Comparison of ENCODE assay signal across 36 cellular contexts in genomic region chr11:127133061-127133460, GRCh38.
"Had no signal": no experiment of that assay in that cellular context is flagged by ENCODE, and none has a peak within 500 bp of the region (broad histone marks: within the 10 kb centered on the region; RNA-seq: fewer than 3 reads in every experiment).

No MANE protein-coding gene starts in this region.

- H3K27ac ChIP-seq: brain microvascular endothelial cell, coronary artery, dorsolateral prefrontal cortex, gastroesophageal sphincter, hepatocyte, pancreas, psoas muscle, sigmoid colon, uterus, WERI-Rb-1 had no signal

- H3K9me3 Mint-ChIP-seq: activated CD4-positive, alpha-beta memory T cell treated with anti-CD3 and anti-CD28 coated beads for 36 hours; activated CD4-positive, alpha-beta T cell treated with anti-CD3 and anti-CD28 coated beads, Interleukin-2, amount 10 ng/mL, durations not matched to agents 24 days and 14 days; activated naive CD4-positive, alpha-beta T cell treated with anti-CD3 and anti-CD28 coated beads, Interleukin-2, amount 10 ng/mL, durations not matched to agents 7 days and 5 days; activated T-helper 1 cell treated with anti-CD3 and anti-CD28 coated beads, Interleukin-12 subunit alpha, Interleukin-12 subunit beta, Interleukin-2, Interleukin-4 antibody, amounts not matched to agents 30 ng/mL and 10 ng/mL and 1 ng/mL, durations not matched to agents 14 hours and 24 hours and 36 hours; stimulated activated naive CD8-positive, alpha-beta T cell treated with anti-CD3 and anti-CD28 coated beads, Interleukin-15, amount 100 ng/mL, for 72 hours; type B pancreatic cell had no signal

- H3K36me3 ChIP-seq: brain microvascular endothelial cell, gastroesophageal sphincter, pancreas, sigmoid colon, uterus, WERI-Rb-1 had no signal

- H3K4me2 ChIP-seq: hepatocyte, smooth muscle cell had no signal

- H3K36me3 Mint-ChIP-seq: activated CD4-positive, alpha-beta memory T cell treated with anti-CD3 and anti-CD28 coated beads for 36 hours; activated naive CD4-positive, alpha-beta T cell treated with anti-CD3 and anti-CD28 coated beads, Interleukin-2, amount 10 ng/mL, durations not matched to agents 7 days and 5 days; naive thymus-derived CD8-positive, alpha-beta T cell; stimulated activated memory B cell treated with anti-CD40 and anti-IgM and Interleukin-4, amounts not matched to agents 10 μg/mL and 1 μg/mL and 100 μg/mL, for 72 hours; type B pancreatic cell had no signal

- H3K9me3 ChIP-seq: gastroesophageal sphincter, pancreas, psoas muscle, sigmoid colon, uterus had no signal

- H3K79me2 ChIP-seq: hepatocyte had no signal

- H3K27me3 ChIP-seq: brain microvascular endothelial cell, gastroesophageal sphincter, pancreas, sigmoid colon, uterus had no signal

- DNase-seq: activated CD4-positive, alpha-beta memory T cell treated with anti-CD3 and anti-CD28 coated beads for 36 hours; activated CD4-positive, alpha-beta T cell treated with anti-CD3 and anti-CD28 coated beads, Interleukin-2, amount 10 ng/mL, durations not matched to agents 24 days and 14 days; activated CD8-positive, alpha-beta memory T cell treated with anti-CD3 and anti-CD28 coated beads, Interleukin-2, amount 50 U/mL, for 4 hours; activated gamma-delta T cell; activated naive CD4-positive, alpha-beta T cell treated with anti-CD3 and anti-CD28 coated beads, Interleukin-2, amount 10 ng/mL, durations not matched to agents 7 days and 5 days; activated T-cell treated with anti-CD3 and anti-CD28 coated beads, Interleukin-2, amount 50 U/mL, for 1 hour; amniotic stem cell; brain microvascular endothelial cell; dorsolateral prefrontal cortex; effector memory CD4-positive, alpha-beta T cell; erythroblast; islet precursor cell; left cardiac atrium; left ventricle myocardium superior; naive thymus-derived CD8-positive, alpha-beta T cell; nucleus accumbens; pancreas; psoas muscle; sigmoid colon; stimulated activated CD4-positive, alpha-beta T cell treated with anti-CD3 and anti-CD28 coated beads, Interleukin-1b, Interleukin-23, amount 100 ng/mL, for 48 hours; stimulated activated CD4-positive, alpha-beta T cell treated with anti-CD3 and anti-CD28 coated beads, Interleukin-4, amount 100 ng/mL, for 4 hours; stimulated activated CD8-positive, alpha-beta memory T cell treated with anti-CD3 and anti-CD28 coated beads, Interleukin-4, amount 100 ng/mL, for 48 hours; stimulated activated naive CD8-positive, alpha-beta T cell treated with anti-CD3 and anti-CD28 coated beads, Interleukin-15, amount 100 ng/mL, for 72 hours; substantia nigra; T-helper 9 cell; uterus; WERI-Rb-1 had no signal

- ATAC-seq: activated CD4-positive, CD25-positive, alpha-beta regulatory T cell treated with anti-CD3 and anti-CD28 coated beads, Interleukin-2, amount 50 U/mL, for 24 hours; gastroesophageal sphincter; left cardiac atrium; left ventricle myocardium superior; naive thymus-derived CD8-positive, alpha-beta T cell; pancreas; psoas muscle; stimulated activated memory B cell treated with anti-CD40 and anti-IgM and Interleukin-4, amounts not matched to agents 10 μg/mL and 1 μg/mL and 100 μg/mL, for 72 hours; stimulated activated naive CD8-positive, alpha-beta T cell treated with anti-CD3 and anti-CD28 coated beads, Interleukin-15, amount 100 ng/mL, for 72 hours had no signal

- H2AFZ ChIP-seq: hepatocyte had no signal

- H3K4me1 ChIP-seq: gastroesophageal sphincter, pancreas, psoas muscle, sigmoid colon, uterus had no signal

- H3K27ac Mint-ChIP-seq: activated CD4-positive, alpha-beta memory T cell treated with anti-CD3 and anti-CD28 coated beads for 36 hours; activated CD4-positive, alpha-beta T cell treated with anti-CD3 and anti-CD28 coated beads, Interleukin-2, amount 10 ng/mL, durations not matched to agents 24 days and 14 days; activated naive CD4-positive, alpha-beta T cell treated with anti-CD3 and anti-CD28 coated beads, Interleukin-2, amount 10 ng/mL, durations not matched to agents 7 days and 5 days; activated T-helper 1 cell treated with anti-CD3 and anti-CD28 coated beads, Interleukin-12 subunit alpha, Interleukin-12 subunit beta, Interleukin-2, Interleukin-4 antibody, amounts not matched to agents 30 ng/mL and 10 ng/mL and 1 ng/mL, durations not matched to agents 14 hours and 24 hours and 36 hours; naive thymus-derived CD8-positive, alpha-beta T cell; stimulated activated memory B cell treated with anti-CD40 and anti-IgM and Interleukin-4, amounts not matched to agents 10 μg/mL and 1 μg/mL and 100 μg/mL, for 72 hours; stimulated activated naive CD8-positive, alpha-beta T cell treated with anti-CD3 and anti-CD28 coated beads, Interleukin-15, amount 100 ng/mL, for 72 hours; type B pancreatic cell had no signal

- H3K4me3 Mint-ChIP-seq: activated CD4-positive, alpha-beta memory T cell treated with anti-CD3 and anti-CD28 coated beads for 36 hours; activated CD4-positive, alpha-beta T cell treated with anti-CD3 and anti-CD28 coated beads, Interleukin-2, amount 10 ng/mL, durations not matched to agents 24 days and 14 days; activated naive CD4-positive, alpha-beta T cell treated with anti-CD3 and anti-CD28 coated beads, Interleukin-2, amount 10 ng/mL, durations not matched to agents 7 days and 5 days; activated T-helper 1 cell treated with anti-CD3 and anti-CD28 coated beads, Interleukin-12 subunit alpha, Interleukin-12 subunit beta, Interleukin-2, Interleukin-4 antibody, amounts not matched to agents 30 ng/mL and 10 ng/mL and 1 ng/mL, durations not matched to agents 14 hours and 24 hours and 36 hours; naive thymus-derived CD8-positive, alpha-beta T cell; neural crest cell; stimulated activated memory B cell treated with anti-CD40 and anti-IgM and Interleukin-4, amounts not matched to agents 10 μg/mL and 1 μg/mL and 100 μg/mL, for 72 hours; stimulated activated naive CD8-positive, alpha-beta T cell treated with anti-CD3 and anti-CD28 coated beads, Interleukin-15, amount 100 ng/mL, for 72 hours; type B pancreatic cell had no signal

- H3K4me1 Mint-ChIP-seq: activated CD4-positive, alpha-beta T cell treated with anti-CD3 and anti-CD28 coated beads, Interleukin-2, amount 10 ng/mL, durations not matched to agents 24 days and 14 days; activated naive CD4-positive, alpha-beta T cell treated with anti-CD3 and anti-CD28 coated beads, Interleukin-2, amount 10 ng/mL, durations not matched to agents 7 days and 5 days; naive thymus-derived CD8-positive, alpha-beta T cell; neural crest cell; stimulated activated memory B cell treated with anti-CD40 and anti-IgM and Interleukin-4, amounts not matched to agents 10 μg/mL and 1 μg/mL and 100 μg/mL, for 72 hours; stimulated activated naive CD8-positive, alpha-beta T cell treated with anti-CD3 and anti-CD28 coated beads, Interleukin-15, amount 100 ng/mL, for 72 hours had no signal

- H3K4me3 ChIP-seq: coronary artery, dorsolateral prefrontal cortex, gastroesophageal sphincter, hepatocyte, pancreas, psoas muscle, sigmoid colon, smooth muscle cell, uterus had no signal

- H3K27me3 Mint-ChIP-seq: activated CD4-positive, alpha-beta memory T cell treated with anti-CD3 and anti-CD28 coated beads for 36 hours; activated CD4-positive, alpha-beta T cell treated with anti-CD3 and anti-CD28 coated beads, Interleukin-2, amount 10 ng/mL, durations not matched to agents 24 days and 14 days; activated naive CD4-positive, alpha-beta T cell treated with anti-CD3 and anti-CD28 coated beads, Interleukin-2, amount 10 ng/mL, durations not matched to agents 7 days and 5 days; stimulated activated memory B cell treated with anti-CD40 and anti-IgM and Interleukin-4, amounts not matched to agents 10 μg/mL and 1 μg/mL and 100 μg/mL, for 72 hours had no signal
